ENCODE assay signal across 10 cellular contexts in the genomic region with DNA sequence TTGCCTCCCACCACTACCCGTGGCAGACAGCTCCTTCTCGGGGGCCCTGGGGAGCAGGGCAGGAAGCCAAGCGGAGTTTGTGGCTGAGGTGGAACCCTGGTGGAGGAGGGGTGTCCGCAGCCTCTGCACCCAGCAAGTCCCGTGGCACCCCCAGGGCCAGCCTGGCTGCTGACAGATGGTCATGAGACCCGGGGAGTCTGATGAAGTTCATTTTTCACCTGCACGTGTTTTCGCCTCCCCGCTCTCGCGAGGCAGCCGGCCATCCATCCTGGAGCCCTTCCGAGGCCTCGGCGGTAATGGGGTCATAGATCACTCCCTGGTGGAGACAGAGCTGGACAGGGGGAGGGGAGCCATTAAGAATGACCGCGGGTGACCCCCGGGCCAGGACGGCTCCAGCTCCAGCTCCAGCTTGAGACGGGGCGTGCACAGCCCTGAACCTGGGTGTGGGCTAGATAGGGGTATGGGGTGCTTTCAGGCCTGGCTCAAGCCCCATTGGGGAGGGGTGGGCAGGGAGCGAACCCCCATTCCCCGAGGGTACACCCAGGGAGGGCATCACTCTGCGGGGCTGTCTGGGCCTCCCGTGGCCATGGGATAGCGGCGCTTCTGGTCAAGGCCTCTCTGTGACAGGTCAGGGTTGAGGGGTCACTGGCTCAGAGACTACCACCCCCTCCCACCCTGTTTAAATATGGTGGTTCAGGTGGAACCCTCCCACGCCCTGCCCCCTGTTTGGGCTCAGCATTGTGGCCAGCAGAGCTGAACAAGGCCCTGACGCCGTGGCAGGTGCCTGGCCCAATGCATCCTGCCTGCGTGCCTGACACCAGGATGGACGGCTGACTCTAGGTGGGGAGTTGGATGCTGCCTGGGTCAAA.
A peak's percentile ranks its signal among the peaks of the same experiment; 100 is the strongest.
DNase-seq lines count a peak whose midpoint lies in the region; ATAC-seq and TF ChIP-seq lines count a peak whose summit lies in the region.
"Had no signal": no experiment of that assay in that cellular context is flagged by ENCODE, and none has a peak within 500 bp of the region (broad histone marks: within the 10 kb centered on the region; RNA-seq: fewer than 3 reads in every experiment).

No MANE protein-coding gene starts in this region.

- H3K4me3 Mint-ChIP-seq in WTC11 = no peak overlapping the region
- H3K4me3 Mint-ChIP-seq: stimulated activated naive CD8-positive, alpha-beta T cell treated with anti-CD3 and anti-CD28 coated beads, Interleukin-15, Interleukin-2, amounts not matched to agents 100 ng/mL and 50 ng/mL, for 24 hours had no signal

- peaks cover 10% of the 10 kb centered on the region for H3K4me1 Mint-ChIP-seq in WTC11

- H3K4me2 ChIP-seq in Loucy (ENCODE audit: low read depth, low read length, poor library complexity, severe bottlenecking) = peak overlapping the region; percentile 4

- no peaks in the 10 kb centered on the region for H3K9me3 Mint-ChIP-seq in WTC11

- intact Hi-C loops in left colon (cut with DNase I, micrococcal nuclease) = no loop called here
- intact Hi-C loops in spleen (cut with DNase I; ENCODE audit: low total_unique reads) = no loop called here

- no peak for TF ChIP-seq POLR2A in spleen (IDR thresholded peaks at IDR 0.05)

- H3K36me3 Mint-ChIP-seq in WTC11 = no peaks in the 10 kb centered on the region

- peak overlapping the region; percentile 16 for H3K9ac ChIP-seq in Loucy (ENCODE audit: low read depth, low read length, poor library complexity, severe bottlenecking)

- no peaks in the 10 kb centered on the region for H3K27me3 Mint-ChIP-seq in WTC11 (ENCODE audit: low read depth)
- H3K27me3 Mint-ChIP-seq: stimulated activated naive CD8-positive, alpha-beta T cell treated with anti-CD3 and anti-CD28 coated beads, Interleukin-15, Interleukin-2, amounts not matched to agents 100 ng/mL and 50 ng/mL, for 24 hours had no signal

- no peaks in the 10 kb centered on the region for H4K20me1 ChIP-seq in Loucy (ENCODE audit: insufficient read depth, low read length, poor library complexity, severe bottlenecking)

- no peaks in the 10 kb centered on the region for H3F3A ChIP-seq in Loucy (ENCODE audit: low read depth)

- no peak overlapping the region for H2AFZ ChIP-seq in Loucy (ENCODE audit: low read length)

- peaks cover 12% of the 10 kb centered on the region for H3K4me1 ChIP-seq in Loucy (ENCODE audit: insufficient read depth, low read length, poor library complexity, severe bottlenecking)
- peaks cover 0 to 7% (median 2%) of the 10 kb centered on the region in 6 donors for H3K4me1 ChIP-seq in spleen

- H3K9me3 ChIP-seq in Loucy (ENCODE audit: insufficient read depth, low read depth, low read length) = no peaks in the 10 kb centered on the region
- no peaks in the 10 kb centered on the region for H3K9me3 ChIP-seq in spleen

- H3K79me2 ChIP-seq in Loucy (ENCODE audit: insufficient read depth, low read length) = no peaks in the 10 kb centered on the region

- CTCF ChIA-PET in WTC11 (lab: Charles Lee) = interaction anchor here (1.1 to 1.7 kb wide), 6 partner anchors 10 to 89 kb away, joined by 3 to 6 read pairs (median 3); no protein-coding TSS in a partner anchor

- DNase-seq in WTC11 (ENCODE audit: low spot score) = peak; percentile 11
- peak; percentile 20 to 22 for DNase-seq in left colon
- DNase-seq in spleen = peak; percentile 55
- no peak for DNase-seq in kidney tubule cell (ENCODE audit: low spot score)
- no peak for DNase-seq in HK-2 (ENCODE audit: unreplicated experiment)

- peak; percentile 27; the same call in 1 of the 2 replicates for TF ChIP-seq CTCF in Loucy (conservative IDR thresholded peaks at IDR 0.05; ENCODE audit: low read length)
- TF ChIP-seq CTCF in WTC11 (IDR thresholded peaks at IDR 0.05) = no peak
- TF ChIP-seq CTCF in spleen (IDR thresholded peaks at IDR 0.05 in 8 of 11, conservative IDR thresholded peaks at IDR 0.05 in 3 of 11) = no peak

- ATAC-seq in WTC11 = no peak
- ATAC-seq in left colon = no peak
- ATAC-seq in HG02840 (IDR thresholded peaks at IDR 0.05; ENCODE audit: low FRiP score, unreplicated experiment) = no peak
- ATAC-seq: activated CD4-positive, CD25-positive, alpha-beta regulatory T cell treated with anti-CD3 and anti-CD28 coated beads, Interleukin-2, amount 50 U/mL, for 24 hours had no signal

- H3K4me3 ChIP-seq in Loucy (ENCODE audit: low read length, poor library complexity, severe bottlenecking) (no peak overlapping the region), spleen (no peak overlapping the region)
- H3K4me3 ChIP-seq: dorsolateral prefrontal cortex had no signal

- no peak overlapping the region for H3K27ac Mint-ChIP-seq in WTC11
- H3K27ac Mint-ChIP-seq: stimulated activated naive CD8-positive, alpha-beta T cell treated with anti-CD3 and anti-CD28 coated beads, Interleukin-15, Interleukin-2, amounts not matched to agents 100 ng/mL and 50 ng/mL, for 24 hours had no signal

- no peak overlapping the region for H3K27ac ChIP-seq in spleen
- H3K27ac ChIP-seq: dorsolateral prefrontal cortex had no signal

- 71 to 80% (median 75%) methylated on average over 15 to 32 of the region's 32 CpGs for WGBS in spleen, 5 donors

- POLR2A ChIA-PET in WTC11 (lab: Charles Lee) = no interaction called here

- no peaks in the 10 kb centered on the region for H3K9me2 ChIP-seq in Loucy (replicated peaks; ENCODE audit: low read depth, low read length)

- H3K36me3 ChIP-seq in Loucy (ENCODE audit: insufficient read depth, low read length) (no peaks in the 10 kb centered on the region), spleen (no peaks in the 10 kb centered on the region)

- H3K27me3 ChIP-seq in Loucy (ENCODE audit: insufficient read depth, low read length, poor library complexity, severe bottlenecking) (no peaks in the 10 kb centered on the region), spleen (replicated peaks in 1 of 7) (peaks cover 0 to 36% (median 0%) of the 10 kb centered on the region in 7 donors)
- H3K27me3 ChIP-seq: dorsolateral prefrontal cortex had no signal

TF ChIP-seq in WTC11, 78 proteins besides CTCF, POLR2A, EP300 and RAD21 (continues in another document):
- no peak for TF ChIP-seq TCF7 (CRISPR knock-in tag; IDR thresholded peaks at IDR 0.05; ENCODE audit: low read depth)
- TF ChIP-seq, protein P1, sequence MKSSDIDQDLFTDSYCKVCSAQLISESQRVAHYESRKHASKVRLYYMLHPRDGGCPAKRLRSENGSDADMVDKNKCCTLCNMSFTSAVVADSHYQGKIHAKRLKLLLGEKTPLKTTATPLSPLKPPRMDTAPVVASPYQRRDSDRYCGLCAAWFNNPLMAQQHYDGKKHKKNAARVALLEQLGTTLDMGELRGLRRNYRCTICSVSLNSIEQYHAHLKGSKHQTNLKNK (CRISPR knock-in tag; IDR thresholded peaks at IDR 0.05) = no peak
- no peak for TF ChIP-seq ETV6 (CRISPR knock-in tag; IDR thresholded peaks at IDR 0.05)
- TF ChIP-seq ZBTB21 (CRISPR knock-in tag; IDR thresholded peaks at IDR 0.05; ENCODE audit: borderline replicate concordance) = no peak
- no peak for TF ChIP-seq ZNF121 (CRISPR knock-in tag; IDR thresholded peaks at IDR 0.05)
- TF ChIP-seq, protein P2, sequence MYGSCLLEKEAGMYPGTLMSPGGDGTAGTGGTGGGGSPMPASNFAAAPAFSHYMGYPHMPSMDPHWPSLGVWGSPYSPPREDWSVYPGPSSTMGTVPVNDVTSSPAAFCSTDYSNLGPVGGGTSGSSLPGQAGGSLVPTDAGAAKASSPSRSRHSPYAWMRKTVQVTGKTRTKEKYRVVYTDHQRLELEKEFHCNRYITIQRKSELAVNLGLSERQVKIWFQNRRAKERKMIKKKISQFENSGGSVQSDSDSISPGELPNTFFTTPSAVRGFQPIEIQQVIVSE (CRISPR knock-in tag; IDR thresholded peaks at IDR 0.05; ENCODE audit: borderline replicate concordance) = no peak
- no peak for TF ChIP-seq ZNF396 (CRISPR knock-in tag; IDR thresholded peaks at IDR 0.05; ENCODE audit: borderline replicate concordance)
- no peak for TF ChIP-seq NFATC4 (CRISPR knock-in tag; IDR thresholded peaks at IDR 0.05)
- TF ChIP-seq TEAD1 (CRISPR knock-in tag; IDR thresholded peaks at IDR 0.05) = no peak
- TF ChIP-seq JAZF1 (CRISPR knock-in tag; IDR thresholded peaks at IDR 0.05) = no peak
- TF ChIP-seq, protein P3, sequence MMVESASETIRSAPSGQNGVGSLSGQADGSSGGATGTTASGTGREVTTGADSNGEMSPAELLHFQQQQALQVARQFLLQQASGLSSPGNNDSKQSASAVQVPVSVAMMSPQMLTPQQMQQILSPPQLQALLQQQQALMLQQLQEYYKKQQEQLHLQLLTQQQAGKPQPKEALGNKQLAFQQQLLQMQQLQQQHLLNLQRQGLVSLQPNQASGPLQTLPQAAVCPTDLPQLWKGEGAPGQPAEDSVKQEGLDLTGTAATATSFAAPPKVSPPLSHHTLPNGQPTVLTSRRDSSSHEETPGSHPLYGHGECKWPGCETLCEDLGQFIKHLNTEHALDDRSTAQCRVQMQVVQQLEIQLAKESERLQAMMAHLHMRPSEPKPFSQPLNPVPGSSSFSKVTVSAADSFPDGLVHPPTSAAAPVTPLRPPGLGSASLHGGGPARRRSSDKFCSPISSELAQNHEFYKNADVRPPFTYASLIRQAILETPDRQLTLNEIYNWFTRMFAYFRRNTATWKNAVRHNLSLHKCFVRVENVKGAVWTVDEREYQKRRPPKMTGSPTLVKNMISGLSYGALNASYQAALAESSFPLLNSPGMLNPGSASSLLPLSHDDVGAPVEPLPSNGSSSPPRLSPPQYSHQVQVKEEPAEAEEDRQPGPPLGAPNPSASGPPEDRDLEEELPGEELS (CRISPR knock-in tag; IDR thresholded peaks at IDR 0.05) = no peak
- TF ChIP-seq CREM (CRISPR knock-in tag; IDR thresholded peaks at IDR 0.05) = no peak
- TF ChIP-seq, protein P4, sequence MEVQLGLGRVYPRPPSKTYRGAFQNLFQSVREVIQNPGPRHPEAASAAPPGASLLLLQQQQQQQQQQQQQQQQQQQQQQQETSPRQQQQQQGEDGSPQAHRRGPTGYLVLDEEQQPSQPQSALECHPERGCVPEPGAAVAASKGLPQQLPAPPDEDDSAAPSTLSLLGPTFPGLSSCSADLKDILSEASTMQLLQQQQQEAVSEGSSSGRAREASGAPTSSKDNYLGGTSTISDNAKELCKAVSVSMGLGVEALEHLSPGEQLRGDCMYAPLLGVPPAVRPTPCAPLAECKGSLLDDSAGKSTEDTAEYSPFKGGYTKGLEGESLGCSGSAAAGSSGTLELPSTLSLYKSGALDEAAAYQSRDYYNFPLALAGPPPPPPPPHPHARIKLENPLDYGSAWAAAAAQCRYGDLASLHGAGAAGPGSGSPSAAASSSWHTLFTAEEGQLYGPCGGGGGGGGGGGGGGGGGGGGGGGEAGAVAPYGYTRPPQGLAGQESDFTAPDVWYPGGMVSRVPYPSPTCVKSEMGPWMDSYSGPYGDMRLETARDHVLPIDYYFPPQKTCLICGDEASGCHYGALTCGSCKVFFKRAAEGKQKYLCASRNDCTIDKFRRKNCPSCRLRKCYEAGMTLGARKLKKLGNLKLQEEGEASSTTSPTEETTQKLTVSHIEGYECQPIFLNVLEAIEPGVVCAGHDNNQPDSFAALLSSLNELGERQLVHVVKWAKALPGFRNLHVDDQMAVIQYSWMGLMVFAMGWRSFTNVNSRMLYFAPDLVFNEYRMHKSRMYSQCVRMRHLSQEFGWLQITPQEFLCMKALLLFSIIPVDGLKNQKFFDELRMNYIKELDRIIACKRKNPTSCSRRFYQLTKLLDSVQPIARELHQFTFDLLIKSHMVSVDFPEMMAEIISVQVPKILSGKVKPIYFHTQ (CRISPR knock-in tag; IDR thresholded peaks at IDR 0.05) = no peak

Comparison
In these comparisons a context has a peak if more than half of its experiments do, and no peak if none do; other contexts are left out.
1. DNase-seq: peak in WTC11 (single experiment), left colon (2 of 2) and spleen (single experiment); none in kidney tubule cell (single experiment) and HK-2 (single experiment).